ENCODE assay signal across 2 cellular contexts in genomic region chr17:65790241-65790640, GRCh38.
TF ChIP-seq lines count a peak whose summit lies in the region.

No MANE protein-coding gene starts in this region.

TF ChIP-seq in GM23338, 12 proteins besides CTCF, POLR2A, EP300 and RAD21:
- TF ChIP-seq ZNF462 (CRISPR knock-in tag; IDR thresholded peaks at IDR 0.05) (peak; percentile 74), EZH2phosphoT487 (IDR thresholded peaks at IDR 0.05; ENCODE audit: unreplicated experiment) (no peak), ZNF331 (CRISPR knock-in tag; IDR thresholded peaks at IDR 0.05; ENCODE audit: low read depth) (peak; percentile 41; the same call in 1 of the 2 replicates)

TF ChIP-seq in IMR-90, 13 proteins besides CTCF, POLR2A, EP300 and RAD21:
- no peak for TF ChIP-seq FOS (IDR thresholded peaks at IDR 0.05; ENCODE audit: low read depth, low read length)
